ENCODE assay signal across 1 cellular context in genomic region chr9:68983797-68984419, GRCh38.
TF ChIP-seq lines count a peak whose summit lies in the region.

No MANE protein-coding gene starts in this region.

TF ChIP-seq in H1, 55 proteins besides CTCF, POLR2A, EP300 and RAD21:
- TF ChIP-seq CHD7 (IDR thresholded peaks at IDR 0.05; ENCODE audit: insufficient replicate concordance, low read length) (no peak), E2F6 (IDR thresholded peaks at IDR 0.05) (no peak), PHF8 (conservative IDR thresholded peaks at IDR 0.05; ENCODE audit: low read depth, low read length) (no peak), CHD2 (IDR thresholded peaks at IDR 0.05; ENCODE audit: low read length) (no peak), BCL11A (IDR thresholded peaks at IDR 0.05; ENCODE audit: low read depth in 2 of 2, low read length in 2 of 2) (no peak), EZH2 (IDR thresholded peaks at IDR 0.05; ENCODE audit: low read depth, low read length, severe bottlenecking) (no peak), HDAC6 (IDR thresholded peaks at IDR 0.05; ENCODE audit: low read depth, low read length) (no peak), CBX5 (IDR thresholded peaks at IDR 0.05; ENCODE audit: low read depth, low read length) (no peak), CEBPB (IDR thresholded peaks at IDR 0.05; ENCODE audit: low read depth, low read length) (no peak), CHD1 (IDR thresholded peaks at IDR 0.05; ENCODE audit: low read depth, low read length) (no peak), NANOG (IDR thresholded peaks at IDR 0.05; ENCODE audit: insufficient read depth, low read depth, low read length, poor library complexity, severe bottlenecking) (no peak), TAF7 (optimal IDR thresholded peaks at IDR 0.05; ENCODE audit: borderline replicate concordance, low read depth, low read length) (no peak), TEAD4 (IDR thresholded peaks at IDR 0.05; ENCODE audit: low read depth, low read length) (no peak), GABPA (IDR thresholded peaks at IDR 0.05; ENCODE audit: borderline replicate concordance, insufficient read depth, low read length) (no peak), GTF2F1 (IDR thresholded peaks at IDR 0.05; ENCODE audit: borderline replicate concordance, low read depth, low read length) (no peak), MAX (IDR thresholded peaks at IDR 0.05) (no peak), SAP30 (IDR thresholded peaks at IDR 0.05; ENCODE audit: insufficient read depth, insufficient replicate concordance, low read length) (no peak), SP2 (IDR thresholded peaks at IDR 0.05; ENCODE audit: low read length) (no peak), TAF1 (IDR thresholded peaks at IDR 0.05; ENCODE audit: low read depth, low read length) (no peak), USF2 (IDR thresholded peaks at IDR 0.05; ENCODE audit: low read length) (no peak)
